35 cellular contexts compared by ENCODE assay signal in the genomic region with DNA sequence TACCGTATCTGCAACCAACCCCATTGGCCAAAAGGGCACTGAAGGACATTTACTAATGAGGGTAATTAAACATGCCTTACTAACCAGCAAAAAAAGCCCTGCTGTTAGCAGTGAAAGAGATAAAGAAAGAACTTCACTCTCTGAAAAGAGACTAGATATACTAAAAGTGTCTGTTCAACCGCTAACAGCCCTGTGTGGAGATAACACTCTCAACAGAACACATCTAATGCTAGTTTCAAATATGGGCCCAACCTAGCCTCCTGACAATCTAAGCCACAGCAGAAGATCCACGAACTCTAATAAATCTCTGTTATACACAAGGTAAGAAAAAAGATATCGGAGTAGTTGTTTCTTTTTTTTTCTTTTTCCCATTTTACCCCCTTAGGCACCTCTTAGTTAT.
"Had no signal": no experiment of that assay in that cellular context is flagged by ENCODE, and none has a peak within 500 bp of the region (broad histone marks: within the 10 kb centered on the region; RNA-seq: fewer than 3 reads in every experiment).

No MANE protein-coding gene starts in this region.

- H3K9me3 Mint-ChIP-seq: activated CD4-positive, alpha-beta T cell treated with anti-CD3 and anti-CD28 coated beads, Interleukin-2, amount 10 ng/mL, durations not matched to agents 24 days and 14 days; nephron; type B pancreatic cell had no signal

- H3K4me1 Mint-ChIP-seq: activated CD4-positive, alpha-beta T cell treated with anti-CD3 and anti-CD28 coated beads, Interleukin-2, amount 10 ng/mL, durations not matched to agents 24 days and 14 days; activated naive CD8-positive, alpha-beta T cell treated with anti-CD3 and anti-CD28 coated beads, Interleukin-2, amount 10 ng/mL, durations not matched to agents 7 days and 5 days; immature natural killer cell; nephron; stimulated activated effector memory CD8-positive, alpha-beta T cell treated with anti-CD3 and anti-CD28 coated beads, Interleukin-12 subunit alpha, Interleukin-12 subunit beta, amount 100 ng/mL, for 72 hours had no signal

- H3K4me3 ChIP-seq: ascending aorta, gastroesophageal sphincter, lung, mucosa of descending colon, skin epidermis, thoracic aorta, vagina had no signal

- H3K27me3 ChIP-seq: ascending aorta, brain microvascular endothelial cell, gastroesophageal sphincter, vagina had no signal

- H3K4me1 ChIP-seq: ascending aorta, gastroesophageal sphincter, vagina had no signal

- DNase-seq: activated CD4-positive, alpha-beta memory T cell treated with anti-CD3 and anti-CD28 coated beads for 36 hours; activated CD4-positive, alpha-beta T cell treated with anti-CD3 and anti-CD28 coated beads, Interleukin-2, amount 10 ng/mL, durations not matched to agents 24 days and 14 days; activated CD4-positive, CD25-positive, alpha-beta regulatory T cell treated with anti-CD3 and anti-CD28 coated beads, Interleukin-2, amount 50 U/mL, for 72 hours; activated CD8-positive, alpha-beta memory T cell treated with anti-CD3 and anti-CD28 coated beads, Interleukin-2, amount 50 U/mL, for 4 hours; activated effector memory CD4-positive, alpha-beta T cell treated with anti-CD3 and anti-CD28 coated beads, Interleukin-2, amount 50 U/mL, for 16 hours; activated naive CD4-positive, alpha-beta T cell treated with anti-CD3 and anti-CD28 coated beads for 36 hours; activated naive CD8-positive, alpha-beta T cell treated with anti-CD3 and anti-CD28 coated beads, Interleukin-2, amount 10 ng/mL, durations not matched to agents 7 days and 5 days; activated T-cell treated with anti-CD3 and anti-CD28 coated beads, Interleukin-2, amount 50 U/mL, for 1 hour; brain microvascular endothelial cell; central memory CD4-positive, alpha-beta T cell; hypothalamus; immature natural killer cell; kidney; mesendoderm; mucosa of descending colon; nucleus accumbens; stimulated activated CD4-positive, alpha-beta T cell treated with anti-CD3 and anti-CD28 coated beads, Interleukin-4, amount 100 ng/mL, for 24 hours; SW 1271; T-helper 9 cell had no signal

- H3K9me3 ChIP-seq: ascending aorta, gastroesophageal sphincter, mucosa of descending colon, thoracic aorta, vagina had no signal

- H3K27ac ChIP-seq: ascending aorta, brain microvascular endothelial cell, gastroesophageal sphincter, skin epidermis, thoracic aorta, vagina had no signal

- H3K27ac Mint-ChIP-seq: activated CD4-positive, alpha-beta memory T cell treated with anti-CD3 and anti-CD28 coated beads for 36 hours; activated CD4-positive, alpha-beta T cell treated with anti-CD3 and anti-CD28 coated beads, Interleukin-2, amount 10 ng/mL, durations not matched to agents 24 days and 14 days; activated naive CD4-positive, alpha-beta T cell treated with anti-CD3 and anti-CD28 coated beads for 36 hours; activated naive CD8-positive, alpha-beta T cell treated with anti-CD3 and anti-CD28 coated beads, Interleukin-2, amount 10 ng/mL, durations not matched to agents 7 days and 5 days; activated T-helper 1 cell treated with anti-CD3 and anti-CD28 coated beads, Interleukin-12 subunit alpha, Interleukin-12 subunit beta, Interleukin-2, Interleukin-4 antibody, amounts not matched to agents 30 ng/mL and 10 ng/mL and 1 ng/mL, durations not matched to agents 14 hours and 24 hours and 36 hours; immature natural killer cell; nephron; stimulated activated effector memory CD8-positive, alpha-beta T cell treated with anti-CD3 and anti-CD28 coated beads, Interleukin-12 subunit alpha, Interleukin-12 subunit beta, amount 100 ng/mL, for 72 hours; stimulated activated naive CD8-positive, alpha-beta T cell treated with anti-CD3 and anti-CD28 coated beads, Interleukin-15, Interleukin-2, amounts not matched to agents 100 ng/mL and 50 ng/mL, for 24 hours; T-helper 1 cell treated with Interleukin-12 subunit alpha and Interleukin-12 subunit beta and Interleukin-4 antibody, amounts not matched to agents 30 μg/mL and 1 μg/mL, for 36 hours; type B pancreatic cell had no signal

- ATAC-seq: gastroesophageal sphincter; left lobe of liver; mucosa of descending colon; sciatic nerve; stimulated activated effector memory CD8-positive, alpha-beta T cell treated with anti-CD3 and anti-CD28 coated beads, Interleukin-12 subunit alpha, Interleukin-12 subunit beta, amount 100 ng/mL, for 72 hours had no signal

- H3K4me3 Mint-ChIP-seq: activated CD4-positive, alpha-beta memory T cell treated with anti-CD3 and anti-CD28 coated beads for 36 hours; activated CD4-positive, alpha-beta T cell treated with anti-CD3 and anti-CD28 coated beads, Interleukin-2, amount 10 ng/mL, durations not matched to agents 24 days and 14 days; activated naive CD4-positive, alpha-beta T cell treated with anti-CD3 and anti-CD28 coated beads for 36 hours; activated naive CD8-positive, alpha-beta T cell treated with anti-CD3 and anti-CD28 coated beads, Interleukin-2, amount 10 ng/mL, durations not matched to agents 7 days and 5 days; activated T-helper 1 cell treated with anti-CD3 and anti-CD28 coated beads, Interleukin-12 subunit alpha, Interleukin-12 subunit beta, Interleukin-2, Interleukin-4 antibody, amounts not matched to agents 30 ng/mL and 10 ng/mL and 1 ng/mL, durations not matched to agents 14 hours and 24 hours and 36 hours; immature natural killer cell; nephron; stimulated activated effector memory CD8-positive, alpha-beta T cell treated with anti-CD3 and anti-CD28 coated beads, Interleukin-12 subunit alpha, Interleukin-12 subunit beta, amount 100 ng/mL, for 72 hours; stimulated activated naive CD8-positive, alpha-beta T cell treated with anti-CD3 and anti-CD28 coated beads, Interleukin-15, Interleukin-2, amounts not matched to agents 100 ng/mL and 50 ng/mL, for 24 hours; T-helper 1 cell treated with Interleukin-12 subunit alpha and Interleukin-12 subunit beta and Interleukin-4 antibody, amounts not matched to agents 30 μg/mL and 1 μg/mL, for 36 hours; type B pancreatic cell had no signal

- H3K27me3 Mint-ChIP-seq: activated CD4-positive, alpha-beta memory T cell treated with anti-CD3 and anti-CD28 coated beads for 36 hours; activated CD4-positive, alpha-beta T cell treated with anti-CD3 and anti-CD28 coated beads, Interleukin-2, amount 10 ng/mL, durations not matched to agents 24 days and 14 days; activated naive CD8-positive, alpha-beta T cell treated with anti-CD3 and anti-CD28 coated beads, Interleukin-2, amount 10 ng/mL, durations not matched to agents 7 days and 5 days; stimulated activated naive CD8-positive, alpha-beta T cell treated with anti-CD3 and anti-CD28 coated beads, Interleukin-15, Interleukin-2, amounts not matched to agents 100 ng/mL and 50 ng/mL, for 24 hours; type B pancreatic cell had no signal

- H3K36me3 Mint-ChIP-seq: activated CD4-positive, alpha-beta memory T cell treated with anti-CD3 and anti-CD28 coated beads for 36 hours; activated naive CD8-positive, alpha-beta T cell treated with anti-CD3 and anti-CD28 coated beads, Interleukin-2, amount 10 ng/mL, durations not matched to agents 7 days and 5 days; immature natural killer cell; stimulated activated effector memory CD8-positive, alpha-beta T cell treated with anti-CD3 and anti-CD28 coated beads, Interleukin-12 subunit alpha, Interleukin-12 subunit beta, amount 100 ng/mL, for 72 hours had no signal

- FAIRE-seq: endothelial cell of umbilical vein, kidney, TTC549 had no signal

- H3K36me3 ChIP-seq: thoracic aorta, vagina had no signal
